ENCODE assay signal across 1 cellular context in genomic region chr7:55708028-55708427, GRCh38.
TF ChIP-seq lines count a peak whose summit lies in the region.
"Not testable (repeated sequence)": the region's sequence is repeated elsewhere in the genome, so short reads cannot be mapped to it uniquely, and the experiment has no call there.

No MANE protein-coding gene starts in this region.

TF ChIP-seq in K562, 482 proteins besides CTCF, POLR2A, EP300 and RAD21 (continued from another document):
- TF ChIP-seq ZBTB17 (CRISPR knock-in tag; IDR thresholded peaks at IDR 0.05) (0 out of 2 replicates have a peak, but pooled peaks have one; percentile 31), MAFG (tag; conservative IDR thresholded peaks at IDR 0.05) (peak; percentile 72), GTF2E2 (tag; IDR thresholded peaks at IDR 0.05) (0 out of 2 replicates have a peak, but pooled peaks have one; percentile 17), SOX6 (IDR thresholded peaks at IDR 0.05) (peak; percentile 52), RBFOX2 (IDR thresholded peaks at IDR 0.05; ENCODE audit: low read depth, low read length) (peak; percentile 69), SMAD4 (CRISPR knock-in tag; conservative IDR thresholded peaks at IDR 0.05) (peak; percentile 69), C11orf30 (IDR thresholded peaks at IDR 0.05; ENCODE audit: low read depth) (peak; percentile 80; the same call in 1 of the 2 replicates), SMAD3 (CRISPR knock-in tag; conservative IDR thresholded peaks at IDR 0.05) (0 out of 2 replicates have a peak, but pooled peaks have one; percentile 39), ZNF589 (CRISPR knock-in tag; IDR thresholded peaks at IDR 0.05; ENCODE audit: low read depth) (peak; percentile 30; the same call in 1 of the 2 replicates), FOSL1 (tag; conservative IDR thresholded peaks at IDR 0.05) (peak; percentile 86), ZSCAN32 (CRISPR knock-in tag; IDR thresholded peaks at IDR 0.05) (peak; percentile 90), POLR2B (IDR thresholded peaks at IDR 0.05; ENCODE audit: low read depth, partially characterized antibody) (peak; percentile 57), ZNF79 (CRISPR knock-in tag; IDR thresholded peaks at IDR 0.05; ENCODE audit: low read depth) (0 out of 2 replicates have a peak, but pooled peaks have one; percentile 36), ZNF316 (IDR thresholded peaks at IDR 0.05) (peak; percentile 54; the same call in 1 of the 2 replicates), EP400 (IDR thresholded peaks at IDR 0.05) (peak; percentile 53; the same call in 1 of the 2 replicates), BRD9 (IDR thresholded peaks at IDR 0.05; ENCODE audit: low read depth, partially characterized antibody) (peak; percentile 81), ZNF584 (CRISPR knock-in tag; IDR thresholded peaks at IDR 0.05; ENCODE audit: low read depth) (0 out of 2 replicates have a peak, but pooled peaks have one; percentile 30), IRF9 (tag; IDR thresholded peaks at IDR 0.05) (peak; percentile 49; the same call in 1 of the 2 replicates), FOXJ2 (tag; IDR thresholded peaks at IDR 0.05) (0 out of 2 replicates have a peak, but pooled peaks have one; percentile 33), ZNF586 (CRISPR knock-in tag; conservative IDR thresholded peaks at IDR 0.05) (peak; percentile 96), TEAD1 (CRISPR knock-in tag; IDR thresholded peaks at IDR 0.05) (0 out of 4 replicates have a peak, but pooled peaks of 1 of the 2 experiments have one; percentile 42), NRF1 (conservative IDR thresholded peaks at IDR 0.05 in 1 of 2, IDR thresholded peaks at IDR 0.05 in 1 of 2) (peak; percentile 78 to 81), ZNF175 (CRISPR knock-in tag; IDR thresholded peaks at IDR 0.05; ENCODE audit: low read depth) (0 out of 2 replicates have a peak, but pooled peaks have one; percentile 23), TRIM24 (IDR thresholded peaks at IDR 0.05) (peak; percentile 90 to 93), JUND (IDR thresholded peaks at IDR 0.05; ENCODE audit: borderline replicate concordance, low read depth, low read length) (peak; percentile 92), JUND (tag; IDR thresholded peaks at IDR 0.05; ENCODE audit: borderline replicate concordance, low read depth, low read length) (peak; percentile 59; the same call in 1 of the 3 replicates), RHOXF2B (CRISPR knock-in tag; conservative IDR thresholded peaks at IDR 0.05) (0 out of 2 replicates have a peak, but pooled peaks have one; percentile 36), MAFF (IDR thresholded peaks at IDR 0.05; ENCODE audit: low read length) (peak; percentile 10; the same call in 1 of the 2 replicates), MYC (IDR thresholded peaks at IDR 0.05; ENCODE audit: low read depth, low read length) (peak; percentile 64), MYC (CRISPR knock-in tag; IDR thresholded peaks at IDR 0.05; ENCODE audit: borderline replicate concordance, low read depth) (0 out of 2 replicates have a peak, but pooled peaks have one; percentile 52), MAFK (IDR thresholded peaks at IDR 0.05; ENCODE audit: low read length) (peak; percentile 66), POLR2G (IDR thresholded peaks at IDR 0.05; ENCODE audit: low read depth, low read length) (peak; percentile 45; the same call in 1 of the 2 replicates), ARID1B (IDR thresholded peaks at IDR 0.05) (peak; percentile 47; the same call in 1 of the 2 replicates), ETV1 (tag; conservative IDR thresholded peaks at IDR 0.05; ENCODE audit: low read depth) (peak; percentile 46; the same call in 1 of the 2 replicates), ZNF239 (CRISPR knock-in tag; IDR thresholded peaks at IDR 0.05) (peak; percentile 22; the same call in 1 of the 2 replicates), SMARCA4 (IDR thresholded peaks at IDR 0.05) (peak; percentile 67; the same call in 1 of the 2 replicates), MAZ (CRISPR knock-in tag; conservative IDR thresholded peaks at IDR 0.05 in 1 of 2, IDR thresholded peaks at IDR 0.05 in 1 of 2) (0 out of 4 replicates have a peak, but pooled peaks of 1 of the 2 experiments have one; percentile 27)
- TF ChIP-seq, protein P1, sequence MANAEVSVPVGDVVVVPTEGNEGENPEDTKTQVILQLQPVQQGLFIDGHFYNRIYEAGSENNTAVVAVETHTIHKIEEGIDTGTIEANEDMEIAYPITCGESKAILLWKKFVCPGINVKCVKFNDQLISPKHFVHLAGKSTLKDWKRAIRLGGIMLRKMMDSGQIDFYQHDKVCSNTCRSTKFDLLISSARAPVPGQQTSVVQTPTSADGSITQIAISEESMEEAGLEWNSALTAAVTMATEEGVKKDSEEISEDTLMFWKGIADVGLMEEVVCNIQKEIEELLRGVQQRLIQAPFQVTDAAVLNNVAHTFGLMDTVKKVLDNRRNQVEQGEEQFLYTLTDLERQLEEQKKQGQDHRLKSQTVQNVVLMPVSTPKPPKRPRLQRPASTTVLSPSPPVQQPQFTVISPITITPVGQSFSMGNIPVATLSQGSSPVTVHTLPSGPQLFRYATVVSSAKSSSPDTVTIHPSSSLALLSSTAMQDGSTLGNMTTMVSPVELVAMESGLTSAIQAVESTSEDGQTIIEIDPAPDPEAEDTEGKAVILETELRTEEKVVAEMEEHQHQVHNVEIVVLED (CRISPR knock-in tag; IDR thresholded peaks at IDR 0.05): 0 out of 2 replicates have a peak, but pooled peaks have one; percentile 3
- TF ChIP-seq, protein P2, sequence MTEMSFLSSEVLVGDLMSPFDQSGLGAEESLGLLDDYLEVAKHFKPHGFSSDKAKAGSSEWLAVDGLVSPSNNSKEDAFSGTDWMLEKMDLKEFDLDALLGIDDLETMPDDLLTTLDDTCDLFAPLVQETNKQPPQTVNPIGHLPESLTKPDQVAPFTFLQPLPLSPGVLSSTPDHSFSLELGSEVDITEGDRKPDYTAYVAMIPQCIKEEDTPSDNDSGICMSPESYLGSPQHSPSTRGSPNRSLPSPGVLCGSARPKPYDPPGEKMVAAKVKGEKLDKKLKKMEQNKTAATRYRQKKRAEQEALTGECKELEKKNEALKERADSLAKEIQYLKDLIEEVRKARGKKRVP (CRISPR knock-in tag; IDR thresholded peaks at IDR 0.05): peak; percentile 98
- TF ChIP-seq, protein P3, sequence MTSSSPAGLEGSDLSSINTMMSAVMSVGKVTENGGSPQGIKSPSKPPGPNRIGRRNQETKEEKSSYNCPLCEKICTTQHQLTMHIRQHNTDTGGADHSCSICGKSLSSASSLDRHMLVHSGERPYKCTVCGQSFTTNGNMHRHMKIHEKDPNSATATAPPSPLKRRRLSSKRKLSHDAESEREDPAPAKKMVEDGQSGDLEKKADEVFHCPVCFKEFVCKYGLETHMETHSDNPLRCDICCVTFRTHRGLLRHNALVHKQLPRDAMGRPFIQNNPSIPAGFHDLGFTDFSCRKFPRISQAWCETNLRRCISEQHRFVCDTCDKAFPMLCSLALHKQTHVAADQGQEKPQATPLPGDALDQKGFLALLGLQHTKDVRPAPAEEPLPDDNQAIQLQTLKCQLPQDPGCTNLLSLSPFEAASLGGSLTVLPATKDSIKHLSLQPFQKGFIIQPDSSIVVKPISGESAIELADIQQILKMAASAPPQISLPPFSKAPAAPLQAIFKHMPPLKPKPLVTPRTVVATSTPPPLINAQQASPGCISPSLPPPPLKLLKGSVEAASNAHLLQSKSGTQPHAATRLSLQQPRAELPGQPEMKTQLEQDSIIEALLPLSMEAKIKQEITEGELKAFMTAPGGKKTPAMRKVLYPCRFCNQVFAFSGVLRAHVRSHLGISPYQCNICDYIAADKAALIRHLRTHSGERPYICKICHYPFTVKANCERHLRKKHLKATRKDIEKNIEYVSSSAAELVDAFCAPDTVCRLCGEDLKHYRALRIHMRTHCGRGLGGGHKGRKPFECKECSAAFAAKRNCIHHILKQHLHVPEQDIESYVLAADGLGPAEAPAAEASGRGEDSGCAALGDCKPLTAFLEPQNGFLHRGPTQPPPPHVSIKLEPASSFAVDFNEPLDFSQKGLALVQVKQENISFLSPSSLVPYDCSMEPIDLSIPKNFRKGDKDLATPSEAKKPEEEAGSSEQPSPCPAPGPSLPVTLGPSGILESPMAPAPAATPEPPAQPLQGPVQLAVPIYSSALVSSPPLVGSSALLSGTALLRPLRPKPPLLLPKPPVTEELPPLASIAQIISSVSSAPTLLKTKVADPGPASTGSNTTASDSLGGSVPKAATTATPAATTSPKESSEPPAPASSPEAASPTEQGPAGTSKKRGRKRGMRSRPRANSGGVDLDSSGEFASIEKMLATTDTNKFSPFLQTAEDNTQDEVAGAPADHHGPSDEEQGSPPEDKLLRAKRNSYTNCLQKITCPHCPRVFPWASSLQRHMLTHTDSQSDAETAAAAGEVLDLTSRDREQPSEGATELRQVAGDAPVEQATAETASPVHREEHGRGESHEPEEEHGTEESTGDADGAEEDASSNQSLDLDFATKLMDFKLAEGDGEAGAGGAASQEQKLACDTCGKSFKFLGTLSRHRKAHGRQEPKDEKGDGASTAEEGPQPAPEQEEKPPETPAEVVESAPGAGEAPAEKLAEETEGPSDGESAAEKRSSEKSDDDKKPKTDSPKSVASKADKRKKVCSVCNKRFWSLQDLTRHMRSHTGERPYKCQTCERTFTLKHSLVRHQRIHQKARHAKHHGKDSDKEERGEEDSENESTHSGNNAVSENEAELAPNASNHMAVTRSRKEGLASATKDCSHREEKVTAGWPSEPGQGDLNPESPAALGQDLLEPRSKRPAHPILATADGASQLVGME (CRISPR knock-in tag; IDR thresholded peaks at IDR 0.05): 0 out of 2 replicates have a peak, but pooled peaks have one; percentile 46
- TF ChIP-seq, protein P4, sequence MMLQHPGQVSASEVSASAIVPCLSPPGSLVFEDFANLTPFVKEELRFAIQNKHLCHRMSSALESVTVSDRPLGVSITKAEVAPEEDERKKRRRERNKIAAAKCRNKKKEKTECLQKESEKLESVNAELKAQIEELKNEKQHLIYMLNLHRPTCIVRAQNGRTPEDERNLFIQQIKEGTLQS (IDR thresholded peaks at IDR 0.05): peak; percentile 93
- TF ChIP-seq, protein P4 (CRISPR knock-in tag; conservative IDR thresholded peaks at IDR 0.05): not testable (repeated sequence)
